ENCODE assay signal across 23 cellular contexts in the genomic region with DNA sequence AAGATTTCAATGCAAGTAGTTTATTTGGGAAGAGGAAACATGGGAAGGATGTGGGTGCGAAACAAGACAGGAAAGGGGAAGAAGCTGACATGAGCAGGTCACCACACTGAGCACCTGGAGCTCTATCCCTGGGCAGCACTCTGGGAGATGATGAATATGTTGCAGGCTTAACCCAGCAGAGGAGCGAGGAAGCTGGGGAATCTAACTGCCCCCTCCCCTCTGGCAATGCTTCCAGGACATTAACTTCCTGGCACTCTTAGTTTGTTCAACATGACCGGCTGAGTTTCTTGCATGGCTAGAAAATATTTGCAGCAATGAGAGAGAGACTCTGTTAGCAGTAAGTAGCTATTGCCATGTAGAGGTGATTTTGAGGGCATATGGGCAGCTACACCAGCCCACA. TPM values are rescaled to one million over a fixed set of nuclear protein-coding genes. Genes with fewer than 3 reads are reported as not detected.
"Had no signal": no experiment of that assay in that cellular context is flagged by ENCODE, and none has a peak within 500 bp of the region (broad histone marks: within the 10 kb centered on the region; RNA-seq: fewer than 3 reads in every experiment).

No MANE protein-coding gene starts in this region.

- H3K9ac ChIP-seq: parathyroid adenoma had no signal

- ATAC-seq: activated CD8-positive, alpha-beta T cell treated with anti-CD3 and anti-CD28 coated beads for 36 hours; gastroesophageal sphincter; heart left ventricle; naive thymus-derived CD8-positive, alpha-beta T cell had no signal

- H3K9me3 Mint-ChIP-seq: activated CD8-positive, alpha-beta T cell treated with anti-CD3 and anti-CD28 coated beads for 36 hours; activated T-helper 2 cell treated with anti-CD3 and anti-CD28 coated beads, Interferon-gamma antibody, Interleukin-2, Interleukin-4, amounts not matched to agents 10 μg/mL and 5 μg/mL and 100 μg/mL, durations not matched to agents 14 hours and 24 hours and 36 hours; immature natural killer cell had no signal

- H3K9me3 ChIP-seq: esophagus muscularis mucosa, gastroesophageal sphincter, thyroid gland had no signal

- H3K4me3 Mint-ChIP-seq: activated CD8-positive, alpha-beta T cell treated with anti-CD3 and anti-CD28 coated beads for 36 hours; immature natural killer cell; naive thymus-derived CD8-positive, alpha-beta T cell had no signal

- H2AFZ ChIP-seq: parathyroid adenoma had no signal

- DNase-seq: activated CD8-positive, alpha-beta T cell treated with anti-CD3 and anti-CD28 coated beads for 36 hours; activated naive CD4-positive, alpha-beta T cell treated with Interleukin-2 at 50 U/mL for 16 hours; activated T-cell treated with anti-CD3 and anti-CD28 coated beads, Interleukin-2, amount 50 U/mL, for 1 hour; anterior cingulate cortex; brain microvascular endothelial cell; central memory CD4-positive, alpha-beta T cell; immature natural killer cell; kidney glomerular epithelial cell; mesendoderm; naive thymus-derived CD8-positive, alpha-beta T cell; stimulated activated CD4-positive, alpha-beta T cell treated with anti-CD3 and anti-CD28 coated beads, Interleukin-12 subunit alpha, Interleukin-12 subunit beta, amount 100 ng/mL, for 4 hours; stimulated activated CD4-positive, alpha-beta T cell treated with anti-CD3 and anti-CD28 coated beads, Interleukin-1b, Interleukin-23, amount 100 ng/mL, for 48 hours; stimulated activated CD8-positive, alpha-beta memory T cell treated with anti-CD3 and anti-CD28 coated beads, Interleukin-4, amount 100 ng/mL, for 48 hours; stimulated activated naive CD4-positive, alpha-beta T cell; T-helper 2 cell; thyroid gland had no signal

- H3K4me3 ChIP-seq: esophagus muscularis mucosa, gastroesophageal sphincter, heart left ventricle, thyroid gland had no signal

- H3K27me3 Mint-ChIP-seq: activated CD8-positive, alpha-beta T cell treated with anti-CD3 and anti-CD28 coated beads for 36 hours had no signal

- H3K36me3 ChIP-seq: brain microvascular endothelial cell, esophagus muscularis mucosa, gastroesophageal sphincter, heart left ventricle, thyroid gland had no signal

- H3K27ac ChIP-seq: brain microvascular endothelial cell, esophagus muscularis mucosa, gastroesophageal sphincter, heart left ventricle, parathyroid adenoma, thyroid gland, VCaP had no signal

- H3K4me1 ChIP-seq: thyroid gland had no signal

- H3K79me2 ChIP-seq: parathyroid adenoma had no signal

- H3K27ac Mint-ChIP-seq: activated CD8-positive, alpha-beta T cell treated with anti-CD3 and anti-CD28 coated beads for 36 hours; activated T-helper 2 cell treated with anti-CD3 and anti-CD28 coated beads, Interferon-gamma antibody, Interleukin-2, Interleukin-4, amounts not matched to agents 10 μg/mL and 5 μg/mL and 100 μg/mL, durations not matched to agents 14 hours and 24 hours and 36 hours had no signal

- H3K27me3 ChIP-seq: brain microvascular endothelial cell, esophagus muscularis mucosa, gastroesophageal sphincter, heart left ventricle, thyroid gland had no signal

RNA-seq across cellular contexts. Expression of a gene that starts 58.7 kb away (rescaled TPM):
- total RNA-seq: activated CD8-positive, alpha-beta T cell treated with anti-CD3 and anti-CD28 coated beads for 36 hours; activated T-helper 2 cell treated with anti-CD3 and anti-CD28 coated beads, Interferon-gamma antibody, Interleukin-2, Interleukin-4, amounts not matched to agents 10 μg/mL and 5 μg/mL and 100 μg/mL, durations not matched to agents 14 hours and 24 hours and 36 hours; endothelial cell of umbilical vein; naive thymus-derived CD8-positive, alpha-beta T cell had no signal
